ENCODE assay signal across 18 cellular contexts in genomic region chr6:135434095-135434494, GRCh38.
DNase-seq lines count a peak whose midpoint lies in the region; ATAC-seq and FAIRE-seq lines count a peak whose summit lies in the region.
"Had no signal": no experiment of that assay in that cellular context is flagged by ENCODE, and none has a peak within 500 bp of the region (broad histone marks: within the 10 kb centered on the region; RNA-seq: fewer than 3 reads in every experiment).

No MANE protein-coding gene starts in this region.

- no peak for FAIRE-seq in urothelium cell line (lab: Jason Lieb, UNC)
- FAIRE-seq: GM19239 had no signal

- no peaks in the 10 kb centered on the region for H3K4me1 Mint-ChIP-seq in memory B cell
- H3K4me1 Mint-ChIP-seq in activated naive CD4-positive, alpha-beta T cell treated with anti-CD3 and anti-CD28 coated beads, Interleukin-2, amount 10 ng/mL, durations not matched to agents 7 days and 5 days = peaks cover 6% of the 10 kb centered on the region

- no peak overlapping the region for H3K4me3 Mint-ChIP-seq in memory B cell
- no peak overlapping the region for H3K4me3 Mint-ChIP-seq in activated naive CD4-positive, alpha-beta T cell treated with anti-CD3 and anti-CD28 coated beads, Interleukin-2, amount 10 ng/mL, durations not matched to agents 7 days and 5 days
- H3K4me3 Mint-ChIP-seq: effector memory CD8-positive, alpha-beta T cell; natural killer cell had no signal

- CTCF ChIA-PET in activated naive CD4-positive, alpha-beta T cell treated with anti-CD3 and anti-CD28 coated beads, Interleukin-2, amount 10 ng/mL, durations not matched to agents 7 days and 5 days (lab: Charles Lee) = no interaction called here

- DNase-seq in NOMO-1 (lab: John Stamatoyannopoulos, UW; ENCODE audit: unreplicated experiment in 2 of 2) (peak; percentile 23 to 92), memory B cell (ENCODE audit: low spot score in 2 of 2) (no peak), C1 segment of cervical spinal cord (lab: John Stamatoyannopoulos, UW) (no peak), urothelium cell line (ENCODE audit: low spot score) (no peak)
- DNase-seq in activated naive CD4-positive, alpha-beta T cell treated with anti-CD3 and anti-CD28 coated beads, Interleukin-2, amount 10 ng/mL, durations not matched to agents 7 days and 5 days = no peak
- DNase-seq: activated CD4-positive, alpha-beta T cell treated with anti-CD3 and anti-CD28 coated beads for 1 hour; caudate nucleus; DMS79; effector memory CD8-positive, alpha-beta T cell; KBM-7; natural killer cell; NCI-H146; stomach had no signal

- no peaks in the 10 kb centered on the region for H3K36me3 Mint-ChIP-seq in memory B cell
- H3K36me3 Mint-ChIP-seq in activated naive CD4-positive, alpha-beta T cell treated with anti-CD3 and anti-CD28 coated beads, Interleukin-2, amount 10 ng/mL, durations not matched to agents 7 days and 5 days = peaks cover 8% of the 10 kb centered on the region
- H3K36me3 Mint-ChIP-seq: natural killer cell had no signal

- ATAC-seq in GM18517 (IDR thresholded peaks at IDR 0.05; ENCODE audit: unreplicated experiment) (peak; percentile 73), HG02884 (IDR thresholded peaks at IDR 0.05; ENCODE audit: unreplicated experiment) (peak; percentile 74), memory B cell (ENCODE audit: low read depth) (peak; percentile 88)
- ATAC-seq: effector memory CD8-positive, alpha-beta T cell; natural killer cell; Panc1 had no signal

- H3K27ac Mint-ChIP-seq in memory B cell = no peak overlapping the region
- H3K27ac Mint-ChIP-seq in activated naive CD4-positive, alpha-beta T cell treated with anti-CD3 and anti-CD28 coated beads, Interleukin-2, amount 10 ng/mL, durations not matched to agents 7 days and 5 days = no peak overlapping the region
- H3K27ac Mint-ChIP-seq: effector memory CD8-positive, alpha-beta T cell; natural killer cell; progenitor cell of endocrine pancreas had no signal

- no peaks in the 10 kb centered on the region for H3K9me3 Mint-ChIP-seq in memory B cell
- no peaks in the 10 kb centered on the region for H3K9me3 Mint-ChIP-seq in activated naive CD4-positive, alpha-beta T cell treated with anti-CD3 and anti-CD28 coated beads, Interleukin-2, amount 10 ng/mL, durations not matched to agents 7 days and 5 days
- H3K9me3 Mint-ChIP-seq: effector memory CD8-positive, alpha-beta T cell; natural killer cell had no signal

- H3K27me3 Mint-ChIP-seq in memory B cell = no peaks in the 10 kb centered on the region
- no peaks in the 10 kb centered on the region for H3K27me3 Mint-ChIP-seq in activated naive CD4-positive, alpha-beta T cell treated with anti-CD3 and anti-CD28 coated beads, Interleukin-2, amount 10 ng/mL, durations not matched to agents 7 days and 5 days
- H3K27me3 Mint-ChIP-seq: effector memory CD8-positive, alpha-beta T cell; progenitor cell of endocrine pancreas had no signal

Comparison
In these comparisons a context has a peak if more than half of its experiments do, and no peak if none do; other contexts are left out.
1. DNase-seq: peak in NOMO-1 (2 of 2); none in memory B cell (0 of 2), C1 segment of cervical spinal cord (0 of 14), urothelium cell line (single experiment) and activated naive CD4-positive, alpha-beta T cell treated with anti-CD3 and anti-CD28 coated beads, Interleukin-2, amount 10 ng/mL, durations not matched to agents 7 days and 5 days (single experiment).
2. Peak in every context shown above with its lines, with median percentiles within 50 percentile points of each other: ATAC-seq.